In genomic region chr7:44123190-44124003, GRCh38 we compare ENCODE assay signal across 7 cellular contexts. TPM values are rescaled to one million over a fixed set of nuclear protein-coding genes. Genes with fewer than 3 reads are reported as not detected.
DNase-seq lines count a peak whose midpoint lies in the region; ATAC-seq, FAIRE-seq and TF ChIP-seq lines count a peak whose summit lies in the region.

Gene POLD2, minus strand, starts transcription at chr7:44123548. Its CDS starts 1,495 bp downstream, at chr7:44122053.

- H3K9me2 ChIP-seq in hepatocyte (replicated peaks; ENCODE audit: insufficient read depth), result no peaks in the 10 kb centered on the region

- H3K79me2 ChIP-seq in hepatocyte, result peaks cover 33% of the 10 kb centered on the region

- FAIRE-seq in GM18507 (lab: Jason Lieb, UNC), result peak; percentile 97

- no peaks in the 10 kb centered on the region for H3K9me3 ChIP-seq in hepatocyte (ENCODE audit: low read depth)

- DNase-seq in GM18507 (ENCODE audit: extremely low spot score, insufficient read length, low read depth) (peak; percentile 100), NCI-H2029 (lab: John Stamatoyannopoulos, UW) (peak; percentile 95), T1000 (lab: John Stamatoyannopoulos, UW) (peak; percentile 96), astrocyte of the hippocampus (ENCODE audit: low read depth, low spot score) (peak; percentile 99), hepatocyte (ENCODE audit: low spot score) (peak; percentile 98), retina (peak; percentile 98)

- peak; percentile 98 for ATAC-seq in HG02973 (IDR thresholded peaks at IDR 0.05; ENCODE audit: unreplicated experiment)

- peaks cover 10% of the 10 kb centered on the region for H3K4me1 ChIP-seq in hepatocyte (ENCODE audit: insufficient read depth)

- H3K27ac ChIP-seq in hepatocyte, result peak within 1 kb of the TSS; percentile 88

- no peaks in the 10 kb centered on the region for H3K27me3 ChIP-seq in hepatocyte

- H3K4me2 ChIP-seq in hepatocyte, result peak within 1 kb of the TSS; percentile 86

- WGBS in hepatocyte (ENCODE audit: low lambda C conversion rate, missing lambda C conversion rate), result 1% methylated on average over 39 of the region's 86 CpGs

- no peaks in the 10 kb centered on the region for H4K20me1 ChIP-seq in hepatocyte (ENCODE audit: insufficient read depth, poor library complexity, severe bottlenecking)

- peak within 1 kb of the TSS; percentile 25 for H3K4me3 ChIP-seq in hepatocyte

- H2AFZ ChIP-seq in hepatocyte, result peak within 1 kb of the TSS; percentile 67

- TF ChIP-seq CTCF in hepatocyte (IDR thresholded peaks at IDR 0.05; ENCODE audit: poor library complexity), result no peak

- H3K36me3 ChIP-seq in hepatocyte (replicated peaks; ENCODE audit: insufficient read depth, low read depth), result no peaks in the 10 kb centered on the region

RNA-seq across cellular contexts. Expression of gene POLD2, which starts in this region (rescaled TPM):
- total RNA-seq in hepatocyte, result 59.9 and 68.1 TPM in 2 replicates
- polyA plus RNA-seq in hepatocyte, result 110 and 120 TPM in 2 replicates

Comparison
In these comparisons a context has a peak if more than half of its experiments do, and no peak if none do; other contexts are left out.
1. Peak in every context shown above with its lines: DNase-seq, ATAC-seq, H3K4me3 ChIP-seq and H3K27ac ChIP-seq.